In the genomic region with DNA sequence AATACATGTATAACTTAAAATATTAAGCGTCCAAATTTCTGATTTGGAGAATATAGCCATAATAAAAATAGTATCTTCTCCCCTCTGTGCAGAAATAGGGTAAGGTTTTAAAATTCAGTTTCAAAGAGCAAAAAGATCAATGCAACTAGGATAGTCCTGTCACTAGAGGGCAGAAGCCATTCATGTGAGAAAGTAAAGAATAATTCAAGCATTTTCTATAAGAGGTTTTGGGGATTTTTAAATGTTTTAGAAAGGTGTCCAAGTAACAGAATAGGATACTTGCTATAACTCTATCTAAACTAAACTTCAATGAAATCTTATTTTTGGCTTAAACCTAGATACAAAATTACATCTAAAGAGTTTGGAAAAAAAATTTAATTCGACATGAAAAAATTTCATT, we compare ENCODE assay signal across 9 cellular contexts. TPM values are rescaled to one million over a fixed set of nuclear protein-coding genes. Genes with fewer than 3 reads are reported as not detected.
DNase-seq lines count a peak whose midpoint lies in the region; ATAC-seq and TF ChIP-seq lines count a peak whose summit lies in the region.
"Had no signal": no experiment of that assay in that cellular context is flagged by ENCODE, and none has a peak within 500 bp of the region (broad histone marks: within the 10 kb centered on the region; RNA-seq: fewer than 3 reads in every experiment).

No MANE protein-coding gene starts in this region.

- no peaks in the 10 kb centered on the region for H3K36me3 Mint-ChIP-seq in activated T-helper 1 cell treated with anti-CD3 and anti-CD28 coated beads, Interleukin-12 subunit alpha, Interleukin-12 subunit beta, Interleukin-2, Interleukin-4 antibody, amounts not matched to agents 30 ng/mL and 10 ng/mL and 1 ng/mL, durations not matched to agents 14 hours and 24 hours and 36 hours (ENCODE audit: low read depth)

- H3K4me3 Mint-ChIP-seq in activated T-helper 1 cell treated with anti-CD3 and anti-CD28 coated beads, Interleukin-12 subunit alpha, Interleukin-12 subunit beta, Interleukin-2, Interleukin-4 antibody, amounts not matched to agents 30 ng/mL and 10 ng/mL and 1 ng/mL, durations not matched to agents 14 hours and 24 hours and 36 hours = no peak overlapping the region

- no peaks in the 10 kb centered on the region for H3K4me1 ChIP-seq in mesendoderm (ENCODE audit: control insufficient read depth, low read depth, low read length)

- no peak overlapping the region for H3K27ac Mint-ChIP-seq in activated T-helper 1 cell treated with anti-CD3 and anti-CD28 coated beads, Interleukin-12 subunit alpha, Interleukin-12 subunit beta, Interleukin-2, Interleukin-4 antibody, amounts not matched to agents 30 ng/mL and 10 ng/mL and 1 ng/mL, durations not matched to agents 14 hours and 24 hours and 36 hours

- H2AK5ac ChIP-seq in mesendoderm (ENCODE audit: low read length) = no peak overlapping the region

- no peaks in the 10 kb centered on the region for H3K79me1 ChIP-seq in mesendoderm (ENCODE audit: low read length)

- no peak overlapping the region for H4K5ac ChIP-seq in mesendoderm (ENCODE audit: low read length)

- H3K4me2 ChIP-seq in mesendoderm (ENCODE audit: low read length) = no peak overlapping the region

- DNase-seq in GM03348 (ENCODE audit: low spot score) = peak; percentile 49
- no peak for DNase-seq in LNCaP clone FGC (ENCODE audit: low read depth)
- DNase-seq in astrocyte of the hippocampus (ENCODE audit: low read depth, low spot score) = peak; percentile 29
- DNase-seq in mesendoderm = peak; percentile 30
- no peak for DNase-seq in activated T-helper 1 cell treated with anti-CD3 and anti-CD28 coated beads, Interleukin-12 subunit alpha, Interleukin-12 subunit beta, Interleukin-2, Interleukin-4 antibody, amounts not matched to agents 30 ng/mL and 10 ng/mL and 1 ng/mL, durations not matched to agents 14 hours and 24 hours and 36 hours (ENCODE audit: low spot score)
- no peak for DNase-seq in middle frontal gyrus (ENCODE audit: extremely low spot score, low spot score)
- DNase-seq: activated CD4-positive, alpha-beta T cell treated with anti-CD3 and anti-CD28 coated beads for 1 hour had no signal

- H3K27me3 ChIP-seq in mesendoderm (ENCODE audit: insufficient read depth, low read length, poor library complexity) = no peaks in the 10 kb centered on the region

- H4K8ac ChIP-seq in mesendoderm (ENCODE audit: low read depth, low read length) = no peak overlapping the region

- intact Hi-C loops in activated T-helper 1 cell treated with anti-CD3 and anti-CD28 coated beads, Interleukin-12 subunit alpha, Interleukin-12 subunit beta, Interleukin-2, Interleukin-4 antibody, amounts not matched to agents 30 ng/mL and 10 ng/mL and 1 ng/mL, durations not matched to agents 14 hours and 24 hours and 36 hours (cut with micrococcal nuclease) = loop anchor here (5.0 kb wide), 1 partner anchor 376 kb away; no protein-coding TSS in a partner anchor

- no peak overlapping the region for H3K56ac ChIP-seq in mesendoderm (ENCODE audit: low read length)

- H2BK5ac ChIP-seq in mesendoderm (ENCODE audit: low read length) = no peak overlapping the region

- no peaks in the 10 kb centered on the region for H3K9me3 Mint-ChIP-seq in activated T-helper 1 cell treated with anti-CD3 and anti-CD28 coated beads, Interleukin-12 subunit alpha, Interleukin-12 subunit beta, Interleukin-2, Interleukin-4 antibody, amounts not matched to agents 30 ng/mL and 10 ng/mL and 1 ng/mL, durations not matched to agents 14 hours and 24 hours and 36 hours

- no peak overlapping the region for H3K4ac ChIP-seq in mesendoderm (ENCODE audit: low read depth, low read length)

- ATAC-seq in GM21529 (IDR thresholded peaks at IDR 0.05; ENCODE audit: unreplicated experiment) (no peak), HG02610 (IDR thresholded peaks at IDR 0.05; ENCODE audit: unreplicated experiment) (no peak)

- no peak overlapping the region for H3K9ac ChIP-seq in mesendoderm (ENCODE audit: low read length)

- WGBS in mesendoderm (ENCODE audit: extremely low coverage, insufficient coverage, low lambda C conversion rate) = no CpG with 5 or more reads among the region's 2 CpGs

- H3K4me1 Mint-ChIP-seq in activated T-helper 1 cell treated with anti-CD3 and anti-CD28 coated beads, Interleukin-12 subunit alpha, Interleukin-12 subunit beta, Interleukin-2, Interleukin-4 antibody, amounts not matched to agents 30 ng/mL and 10 ng/mL and 1 ng/mL, durations not matched to agents 14 hours and 24 hours and 36 hours (ENCODE audit: low read depth) = no peaks in the 10 kb centered on the region

- no peak overlapping the region for H2BK15ac ChIP-seq in mesendoderm (replicated peaks; ENCODE audit: low read depth)

- H3K36me3 ChIP-seq in mesendoderm (ENCODE audit: control insufficient read depth, insufficient read depth, low read length) = no peaks in the 10 kb centered on the region

- H3K79me2 ChIP-seq in mesendoderm (ENCODE audit: control insufficient read depth, insufficient read depth, low read length) = no peaks in the 10 kb centered on the region

- H2BK120ac ChIP-seq in mesendoderm (ENCODE audit: low read depth, low read length) = no peak overlapping the region

- no peak overlapping the region for H3K27ac ChIP-seq in mesendoderm (ENCODE audit: low read depth, low read length)

- no peaks in the 10 kb centered on the region for H3K27me3 Mint-ChIP-seq in activated T-helper 1 cell treated with anti-CD3 and anti-CD28 coated beads, Interleukin-12 subunit alpha, Interleukin-12 subunit beta, Interleukin-2, Interleukin-4 antibody, amounts not matched to agents 30 ng/mL and 10 ng/mL and 1 ng/mL, durations not matched to agents 14 hours and 24 hours and 36 hours (ENCODE audit: insufficient read depth)

- no peak overlapping the region for H3K23ac ChIP-seq in mesendoderm (ENCODE audit: low read length)

- peak; percentile 61 for TF ChIP-seq CTCF in LNCaP clone FGC (IDR thresholded peaks at IDR 0.05; ENCODE audit: control insufficient read depth, extremely low read depth, insufficient read depth)

- H3K4me3 ChIP-seq in LNCaP clone FGC (ENCODE audit: low read depth, low read length) = no peak overlapping the region
- no peak overlapping the region for H3K4me3 ChIP-seq in mesendoderm (ENCODE audit: low read length)

- no peak overlapping the region for H3K18ac ChIP-seq in mesendoderm (ENCODE audit: low read length)

RNA-seq across cellular contexts. Expression of a gene that starts 50.3 kb away (rescaled TPM):
- 0.90 TPM for polyA plus RNA-seq in mesendoderm (2013, experiment 1 of 2)
- 0.91 TPM for polyA plus RNA-seq in mesendoderm (2013, experiment 2 of 2)
- total RNA-seq in activated T-helper 1 cell treated with anti-CD3 and anti-CD28 coated beads, Interleukin-12 subunit alpha, Interleukin-12 subunit beta, Interleukin-2, Interleukin-4 antibody, amounts not matched to agents 30 ng/mL and 10 ng/mL and 1 ng/mL, durations not matched to agents 14 hours and 24 hours and 36 hours = not detected in 2 replicates

Comparison
In these comparisons a context has a peak if more than half of its experiments do, and no peak if none do; other contexts are left out.
1. DNase-seq: peak in GM03348 (single experiment), astrocyte of the hippocampus (single experiment) and mesendoderm (single experiment); none in LNCaP clone FGC (single experiment), activated T-helper 1 cell treated with anti-CD3 and anti-CD28 coated beads, Interleukin-12 subunit alpha, Interleukin-12 subunit beta, Interleukin-2, Interleukin-4 antibody, amounts not matched to agents 30 ng/mL and 10 ng/mL and 1 ng/mL, durations not matched to agents 14 hours and 24 hours and 36 hours (single experiment) and middle frontal gyrus (single experiment).